15 cellular contexts compared by ENCODE assay signal in genomic region chr14:101404426-101405170, GRCh38.
"Had no signal": no experiment of that assay in that cellular context is flagged by ENCODE, and none has a peak within 500 bp of the region (broad histone marks: within the 10 kb centered on the region; RNA-seq: fewer than 3 reads in every experiment).

No MANE protein-coding gene starts in this region.

- H3K4me2 ChIP-seq: smooth muscle cell had no signal

- H3K27ac ChIP-seq: ascending aorta, dorsolateral prefrontal cortex, esophagus muscularis mucosa, neutrophil, thyroid gland had no signal

- H3K27me3 ChIP-seq: ascending aorta, esophagus muscularis mucosa had no signal

- H3K9me3 ChIP-seq: ascending aorta, esophagus muscularis mucosa, mucosa of descending colon, neutrophil, thyroid gland had no signal

- ATAC-seq: activated CD4-positive, alpha-beta T cell treated with anti-CD3 and anti-CD28 coated beads for 36 hours; activated CD8-positive, alpha-beta T cell treated with anti-CD3 and anti-CD28 coated beads, Interleukin-2, amount 10 ng/mL, durations not matched to agents 7 days and 5 days; activated naive CD8-positive, alpha-beta T cell treated with anti-CD3 and anti-CD28 coated beads, Interleukin-2, amount 50 U/mL, for 24 hours; mucosa of descending colon; naive thymus-derived CD8-positive, alpha-beta T cell had no signal

- H3K36me3 ChIP-seq: ascending aorta, esophagus muscularis mucosa, neutrophil, thyroid gland had no signal

- DNase-seq: activated CD4-positive, alpha-beta T cell treated with anti-CD3 and anti-CD28 coated beads for 36 hours; activated CD8-positive, alpha-beta T cell treated with anti-CD3 and anti-CD28 coated beads, Interleukin-2, amount 10 ng/mL, durations not matched to agents 7 days and 5 days; activated naive CD4-positive, alpha-beta T cell treated with Interleukin-2 at 50 U/mL for 16 hours; activated naive CD8-positive, alpha-beta T cell treated with anti-CD3 and anti-CD28 coated beads, Interleukin-2, amount 50 U/mL, for 24 hours; dorsolateral prefrontal cortex; naive thymus-derived CD8-positive, alpha-beta T cell; posterior cingulate gyrus; T-helper 9 cell; thyroid gland had no signal

- H3K4me3 ChIP-seq: ascending aorta, dorsolateral prefrontal cortex, esophagus muscularis mucosa, lung, mucosa of descending colon, smooth muscle cell, thyroid gland had no signal

- H3K4me1 ChIP-seq: ascending aorta, thyroid gland had no signal
